ENCODE assay signal across 8 cellular contexts in genomic region chr20:56440346-56441007, GRCh38. TPM values are rescaled to one million over a fixed set of nuclear protein-coding genes. Genes with fewer than 3 reads are reported as not detected.
DNase-seq lines count a peak whose midpoint lies in the region; ATAC-seq lines count a peak whose summit lies in the region.

No MANE protein-coding gene starts in this region.

- H3K4me3 Mint-ChIP-seq in activated T-helper 17 cell treated with anti-CD3 and anti-CD28 coated beads, Interleukin-2, amount 50 U/mL, for 72 hours, result peak overlapping the region; percentile 71

- H3K4me1 Mint-ChIP-seq in activated T-helper 17 cell treated with anti-CD3 and anti-CD28 coated beads, Interleukin-2, amount 50 U/mL, for 72 hours, result peaks cover 15% of the 10 kb centered on the region

- peaks cover 0 to 2% (median 2%) of the 10 kb centered on the region in 3 donors for H3K4me1 ChIP-seq in skeletal muscle tissue (ENCODE audit: control insufficient read depth in 3 of 3, insufficient read depth in 3 of 3, low read length in 3 of 3)

- no peaks in the 10 kb centered on the region for H3K36me3 Mint-ChIP-seq in activated T-helper 17 cell treated with anti-CD3 and anti-CD28 coated beads, Interleukin-2, amount 50 U/mL, for 72 hours (ENCODE audit: low read depth)

- intact Hi-C loops in left colon (cut with DNase I, micrococcal nuclease), result no loop called here

- peaks cover 2 to 13% (median 3%) of the 10 kb centered on the region in 3 donors for H3K27me3 ChIP-seq in skeletal muscle tissue (ENCODE audit: control insufficient read depth in 3 of 3, insufficient read depth in 3 of 3, low read length in 3 of 3)

- no peaks in the 10 kb centered on the region for H3K36me3 ChIP-seq in skeletal muscle tissue (ENCODE audit: control insufficient read depth in 3 of 3, insufficient read depth in 3 of 3, low read length in 3 of 3)

- peak overlapping the region; percentile 81 for H3K27ac Mint-ChIP-seq in activated T-helper 17 cell treated with anti-CD3 and anti-CD28 coated beads, Interleukin-2, amount 50 U/mL, for 72 hours

- peak overlapping the region; percentile 25 for H3K27ac ChIP-seq in skeletal muscle tissue (ENCODE audit: low read depth, low read length)

- no peak overlapping the region for H3K9ac ChIP-seq in skeletal muscle tissue (ENCODE audit: low read depth in 1 of 3, low read length in 3 of 3)

- H3K4me3 ChIP-seq in skeletal muscle tissue (ENCODE audit: low read length in 3 of 3), result no peak overlapping the region

- ATAC-seq in GM18519 (IDR thresholded peaks at IDR 0.05; ENCODE audit: low FRiP score, unreplicated experiment), result peak; percentile 70
- peak; percentile 74 for ATAC-seq in HG03196 (IDR thresholded peaks at IDR 0.05; ENCODE audit: unreplicated experiment)
- peak; percentile 87 for ATAC-seq in activated T-helper 17 cell treated with anti-CD3 and anti-CD28 coated beads, Interleukin-2, amount 50 U/mL, for 72 hours (replicated peaks)
- no peak for ATAC-seq in left colon
- ATAC-seq in GM19467 (IDR thresholded peaks at IDR 0.05; ENCODE audit: unreplicated experiment), result no peak

- no peaks in the 10 kb centered on the region for H3K9me3 Mint-ChIP-seq in activated T-helper 17 cell treated with anti-CD3 and anti-CD28 coated beads, Interleukin-2, amount 50 U/mL, for 72 hours

- no peak for DNase-seq in left colon
- DNase-seq in putamen (ENCODE audit: low spot score), result no peak
- DNase-seq in amniotic stem cell (lab: John Stamatoyannopoulos, UW), result no peak

- H3K9me3 ChIP-seq in skeletal muscle tissue (ENCODE audit: control insufficient read depth in 3 of 3, low read length in 3 of 3), result no peaks in the 10 kb centered on the region

- H3K27me3 Mint-ChIP-seq in activated T-helper 17 cell treated with anti-CD3 and anti-CD28 coated beads, Interleukin-2, amount 50 U/mL, for 72 hours, result no peaks in the 10 kb centered on the region

RNA-seq across cellular contexts. Expression of gene RTF2, which starts 27.9 kb away (rescaled TPM):
- total RNA-seq in activated T-helper 17 cell treated with anti-CD3 and anti-CD28 coated beads, Interleukin-2, amount 50 U/mL, for 72 hours, result 10 to 100 TPM; 62.4 to 80.0 TPM
- total RNA-seq in skeletal muscle tissue (68.4 TPM), left colon (10 to 100 TPM; 65.5 to 71.5 TPM)

RNA-seq across cellular contexts. Expression of gene CASS4, which starts 28.4 kb away (rescaled TPM):
- 1 to 10 TPM; 5.1 to 9.4 TPM for total RNA-seq in activated T-helper 17 cell treated with anti-CD3 and anti-CD28 coated beads, Interleukin-2, amount 50 U/mL, for 72 hours
- 3.7 TPM for total RNA-seq in skeletal muscle tissue
- 1 to 10 TPM in 1 of 2 donors, under 1 TPM in 1; 0.46 to 1.3 TPM for total RNA-seq in left colon

RNA-seq across cellular contexts. Expression of gene CSTF1, which starts 48.0 kb away (rescaled TPM):
- total RNA-seq in activated T-helper 17 cell treated with anti-CD3 and anti-CD28 coated beads, Interleukin-2, amount 50 U/mL, for 72 hours, result 10 to 100 TPM; 71.2 to 76.5 TPM
- total RNA-seq in skeletal muscle tissue (20.9 TPM), left colon (10 to 100 TPM; 22.9 to 23.1 TPM)

RNA-seq across cellular contexts. Expression of gene AURKA, which starts 48.5 kb away (rescaled TPM):
- total RNA-seq in activated T-helper 17 cell treated with anti-CD3 and anti-CD28 coated beads, Interleukin-2, amount 50 U/mL, for 72 hours, result 100 to 1,000 TPM in 1 of 2 donors, 10 to 100 TPM in 1; 86.3 to 112 TPM
- 9.4 TPM for total RNA-seq in skeletal muscle tissue
- total RNA-seq in left colon, result 10 to 100 TPM; 13.3 to 21.1 TPM

Comparison
In these comparisons a context has a peak if more than half of its experiments do, and no peak if none do; other contexts are left out.
1. ATAC-seq: peak in GM18519 (single experiment), HG03196 (single experiment) and activated T-helper 17 cell treated with anti-CD3 and anti-CD28 coated beads, Interleukin-2, amount 50 U/mL, for 72 hours (single experiment); none in left colon (single experiment) and GM19467 (single experiment).